Comparison of ENCODE assay signal across 1 cellular context in genomic region chr19:6424939-6425731, GRCh38.
TF ChIP-seq lines count a peak whose summit lies in the region.

No MANE protein-coding gene starts in this region.

TF ChIP-seq in H1, 55 proteins besides CTCF, POLR2A, EP300 and RAD21:
- no peak for TF ChIP-seq POU5F1 (IDR thresholded peaks at IDR 0.05; ENCODE audit: low read depth, low read length)
- peak; percentile 38; the same call in 1 of the 2 replicates for TF ChIP-seq YY1 (IDR thresholded peaks at IDR 0.05; ENCODE audit: low read depth, low read length)
- peak; percentile 5 for TF ChIP-seq NANOG (IDR thresholded peaks at IDR 0.05; ENCODE audit: insufficient read depth, low read depth, low read length, poor library complexity, severe bottlenecking)
- TF ChIP-seq KDM4A (IDR thresholded peaks at IDR 0.05; ENCODE audit: low read depth, low read length, severe bottlenecking) = no peak
- TF ChIP-seq SRF (IDR thresholded peaks at IDR 0.05; ENCODE audit: low read depth, low read length) = no peak
- TF ChIP-seq ASH2L (IDR thresholded peaks at IDR 0.05; ENCODE audit: low read length) = no peak
- peak; percentile 61 for TF ChIP-seq CREB1 (IDR thresholded peaks at IDR 0.05)
- TF ChIP-seq MAFK (IDR thresholded peaks at IDR 0.05; ENCODE audit: low read depth, low read length) = no peak
- TF ChIP-seq SP1 (IDR thresholded peaks at IDR 0.05; ENCODE audit: low read depth, low read length) = peak; percentile 98
- TF ChIP-seq BCL11A (IDR thresholded peaks at IDR 0.05; ENCODE audit: low read depth in 2 of 2, low read length in 2 of 2) = no peak
- TF ChIP-seq TAF7 (optimal IDR thresholded peaks at IDR 0.05; ENCODE audit: borderline replicate concordance, low read depth, low read length) = no peak
- TF ChIP-seq POLR2AphosphoS5 (IDR thresholded peaks at IDR 0.05; ENCODE audit: low read depth, low read length) = no peak
- TF ChIP-seq ZNF274 (IDR thresholded peaks at IDR 0.05; ENCODE audit: borderline replicate concordance, extremely low read depth, low read length) = no peak
- TF ChIP-seq USF2 (IDR thresholded peaks at IDR 0.05; ENCODE audit: low read length) = peak; percentile 93
- TF ChIP-seq RNF2 (IDR thresholded peaks at IDR 0.05; ENCODE audit: borderline replicate concordance, low read depth, low read length, missing control alignments, poor library complexity, severe bottlenecking) = no peak
- no peak for TF ChIP-seq SAP30 (IDR thresholded peaks at IDR 0.05; ENCODE audit: insufficient read depth, insufficient replicate concordance, low read length)
- TF ChIP-seq RXRA (IDR thresholded peaks at IDR 0.05; ENCODE audit: insufficient read depth, low read depth, low read length) = no peak
- no peak for TF ChIP-seq GABPA (IDR thresholded peaks at IDR 0.05; ENCODE audit: borderline replicate concordance, insufficient read depth, low read length)
- TF ChIP-seq SP2 (IDR thresholded peaks at IDR 0.05; ENCODE audit: low read length) = peak; percentile 94
- TF ChIP-seq MAX (IDR thresholded peaks at IDR 0.05) = peak; percentile 100
- TF ChIP-seq RFX5 (IDR thresholded peaks at IDR 0.05; ENCODE audit: borderline replicate concordance, low read depth, low read length) = no peak
- TF ChIP-seq SIN3A (conservative IDR thresholded peaks at IDR 0.05 in 1 of 2, IDR thresholded peaks at IDR 0.05 in 1 of 2; ENCODE audit: low read depth in 1 of 2, low read length in 2 of 2) = no peak
- no peak for TF ChIP-seq CBX8 (IDR thresholded peaks at IDR 0.05; ENCODE audit: borderline replicate concordance, low read depth, low read length)
- TF ChIP-seq HDAC6 (IDR thresholded peaks at IDR 0.05; ENCODE audit: low read depth, low read length) = no peak
- no peak for TF ChIP-seq BRCA1 (IDR thresholded peaks at IDR 0.05; ENCODE audit: low read depth, low read length)
- no peak for TF ChIP-seq CTBP2 (IDR thresholded peaks at IDR 0.05; ENCODE audit: borderline replicate concordance, insufficient read depth, insufficient read length, low read length)
- no peak for TF ChIP-seq ATF3 (IDR thresholded peaks at IDR 0.05; ENCODE audit: insufficient read depth, low read depth, low read length)
- no peak for TF ChIP-seq CHD1 (IDR thresholded peaks at IDR 0.05; ENCODE audit: low read depth, low read length)
- TF ChIP-seq CBX5 (IDR thresholded peaks at IDR 0.05; ENCODE audit: low read depth, low read length) = no peak
- peak; percentile 93 for TF ChIP-seq CHD2 (IDR thresholded peaks at IDR 0.05; ENCODE audit: low read length)
- TF ChIP-seq FOSL1 (IDR thresholded peaks at IDR 0.05; ENCODE audit: insufficient read depth, low read depth, low read length) = no peak
- no peak for TF ChIP-seq RBBP5 (IDR thresholded peaks at IDR 0.05; ENCODE audit: borderline replicate concordance, low read depth, low read length)
- no peak for TF ChIP-seq SIRT6 (IDR thresholded peaks at IDR 0.05; ENCODE audit: low read length)
- peak; percentile 47; the same call in 1 of the 2 replicates for TF ChIP-seq GTF2F1 (IDR thresholded peaks at IDR 0.05; ENCODE audit: borderline replicate concordance, low read depth, low read length)
- TF ChIP-seq JUN (IDR thresholded peaks at IDR 0.05; ENCODE audit: low read depth, low read length) = no peak
- TF ChIP-seq KDM5A (IDR thresholded peaks at IDR 0.05; ENCODE audit: low read length) = no peak
- TF ChIP-seq NRF1 (IDR thresholded peaks at IDR 0.05; ENCODE audit: low read depth, low read length) = no peak
- peak in 1 of 2 experiments; percentile 81; a peak in 2 of 4 replicates for TF ChIP-seq HDAC2 (IDR thresholded peaks at IDR 0.05; ENCODE audit: borderline replicate concordance in 1 of 2, low read depth in 2 of 2, low read length in 2 of 2)
- no peak for TF ChIP-seq JUND (IDR thresholded peaks at IDR 0.05; ENCODE audit: low read length)
- no peak for TF ChIP-seq SIX5 (IDR thresholded peaks at IDR 0.05; ENCODE audit: low read depth, low read length)
- peak; percentile 19 for TF ChIP-seq TBP (IDR thresholded peaks at IDR 0.05; ENCODE audit: low read depth, low read length)
- TF ChIP-seq SUZ12 (IDR thresholded peaks at IDR 0.05; ENCODE audit: low read length) = no peak
- no peak for TF ChIP-seq BACH1 (IDR thresholded peaks at IDR 0.05; ENCODE audit: low read length)
- no peak for TF ChIP-seq TEAD4 (IDR thresholded peaks at IDR 0.05; ENCODE audit: low read depth, low read length)
- TF ChIP-seq SP4 (IDR thresholded peaks at IDR 0.05; ENCODE audit: low read length) = peak; percentile 96
- no peak; the same call in 1 of the 2 replicates for TF ChIP-seq TAF1 (IDR thresholded peaks at IDR 0.05; ENCODE audit: low read depth, low read length)
- TF ChIP-seq KDM1A (IDR thresholded peaks at IDR 0.05; ENCODE audit: borderline replicate concordance, low read length) = no peak; the same call in 1 of the 2 replicates
- TF ChIP-seq EGR1 (IDR thresholded peaks at IDR 0.05; ENCODE audit: borderline replicate concordance, low read depth, low read length) = peak; percentile 75; the same call in 1 of the 2 replicates
- TF ChIP-seq TCF12 (IDR thresholded peaks at IDR 0.05; ENCODE audit: low read depth, low read length) = 0 out of 2 replicates have a peak, but pooled peaks have one; percentile 59
- TF ChIP-seq EZH2 (IDR thresholded peaks at IDR 0.05; ENCODE audit: low read depth, low read length, severe bottlenecking) = no peak
- no peak for TF ChIP-seq CHD7 (IDR thresholded peaks at IDR 0.05; ENCODE audit: insufficient replicate concordance, low read length)
- no peak for TF ChIP-seq PHF8 (conservative IDR thresholded peaks at IDR 0.05; ENCODE audit: low read depth, low read length)
- no peak for TF ChIP-seq CEBPB (IDR thresholded peaks at IDR 0.05; ENCODE audit: low read depth, low read length)
- TF ChIP-seq ATF2 (IDR thresholded peaks at IDR 0.05; ENCODE audit: low read length) = no peak; the same call in 1 of the 2 replicates
- peak; percentile 100 for TF ChIP-seq E2F6 (IDR thresholded peaks at IDR 0.05)
